Comparison of ENCODE assay signal across 20 cellular contexts in genomic region chr5:142561029-142561428, GRCh38.
A peak's percentile ranks its signal among the peaks of the same experiment; 100 is the strongest.
DNase-seq lines count a peak whose midpoint lies in the region; ATAC-seq, FAIRE-seq and TF ChIP-seq lines count a peak whose summit lies in the region.
"Had no signal": no experiment of that assay in that cellular context is flagged by ENCODE, and none has a peak within 500 bp of the region (broad histone marks: within the 10 kb centered on the region; RNA-seq: fewer than 3 reads in every experiment).

No MANE protein-coding gene starts in this region.

- peaks cover 3% of the 10 kb centered on the region for H3F3A ChIP-seq in smooth muscle cell (ENCODE audit: low read depth)

- WGBS in smooth muscle cell (ENCODE audit: low lambda C conversion rate) = 78% methylated on average over 2 of the region's 2 CpGs

- no peak for FAIRE-seq in astrocyte (lab: Jason Lieb, UNC)
- FAIRE-seq: A204.1, G401.6, GM12892, K562 had no signal

- no peaks in the 10 kb centered on the region for H3K36me3 Mint-ChIP-seq in astrocyte (ENCODE audit: low read depth, unreplicated experiment)
- H3K36me3 Mint-ChIP-seq: CD4-positive, alpha-beta memory T cell had no signal

- no peak overlapping the region for H3K27ac Mint-ChIP-seq in astrocyte (ENCODE audit: unreplicated experiment)
- H3K27ac Mint-ChIP-seq: B cell; CD4-positive, alpha-beta memory T cell; HFFc6 had no signal

- no peaks in the 10 kb centered on the region for H3K36me3 ChIP-seq in astrocyte (ENCODE audit: insufficient read depth, low read length)
- H3K36me3 ChIP-seq in smooth muscle cell (ENCODE audit: low read depth) = no peaks in the 10 kb centered on the region

- no peak for TF ChIP-seq CTCF in astrocyte (IDR thresholded peaks at IDR 0.05; ENCODE audit: insufficient read depth, low read depth, low read length)
- TF ChIP-seq CTCF in omental fat pad (IDR thresholded peaks at IDR 0.05) = no peak
- TF ChIP-seq CTCF in smooth muscle cell (IDR thresholded peaks at IDR 0.05; ENCODE audit: borderline replicate concordance, insufficient read depth, poor library complexity, severe bottlenecking) = no peak

- peaks cover 13% of the 10 kb centered on the region for H3K4me1 ChIP-seq in astrocyte (ENCODE audit: insufficient read depth, low read length)
- H3K4me1 ChIP-seq in smooth muscle cell (ENCODE audit: low read depth) = no peaks in the 10 kb centered on the region

- H3K9ac ChIP-seq in astrocyte (ENCODE audit: low read length) (no peak overlapping the region), smooth muscle cell (ENCODE audit: low read depth) (no peak overlapping the region)

- H3K27ac ChIP-seq in astrocyte (ENCODE audit: low read depth, low read length) (peak overlapping the region; percentile 13), smooth muscle cell (ENCODE audit: low read depth) (peak overlapping the region; percentile 68)
- H3K27ac ChIP-seq: C4-2B, HL-60 had no signal

- peak; percentile 26 for ATAC-seq in omental fat pad (ENCODE audit: low FRiP score)
- ATAC-seq in GM21717 (IDR thresholded peaks at IDR 0.05; ENCODE audit: unreplicated experiment) = no peak
- no peak for ATAC-seq in esophagus mucosa
- no peak for ATAC-seq in GM21528 (IDR thresholded peaks at IDR 0.05; ENCODE audit: low FRiP score, unreplicated experiment)
- ATAC-seq: K562 had no signal

- DNase-seq in AG20443 (ENCODE audit: low spot score) (peak; percentile 25), astrocyte (ENCODE audit: low read depth) (no peak), omental fat pad (ENCODE audit: low spot score) (no peak), smooth muscle cell (lab: John Stamatoyannopoulos, UW; ENCODE audit: unreplicated experiment) (no peak), T1000 (lab: John Stamatoyannopoulos, UW) (no peak)
- DNase-seq: CD4-positive, alpha-beta memory T cell; DMS79; EL; HCEC 1CT; HFFc6 had no signal

- H4K20me1 ChIP-seq in astrocyte (ENCODE audit: insufficient read depth, low read length) (no peaks in the 10 kb centered on the region), smooth muscle cell (ENCODE audit: low read depth) (no peaks in the 10 kb centered on the region)

- H3K4me3 ChIP-seq in astrocyte (ENCODE audit: insufficient read depth, low read depth, low read length) (no peak overlapping the region), smooth muscle cell (no peak overlapping the region)
- H3K4me3 ChIP-seq: K562 had no signal

- peaks cover 7% of the 10 kb centered on the region for H3K4me1 Mint-ChIP-seq in astrocyte (ENCODE audit: low read depth, unreplicated experiment)
- H3K4me1 Mint-ChIP-seq: B cell; CD4-positive, alpha-beta memory T cell had no signal

- H3K4me2 ChIP-seq in astrocyte (ENCODE audit: low read length) (peak overlapping the region; percentile 48), smooth muscle cell (peak overlapping the region; percentile 37)

- H2AFZ ChIP-seq in astrocyte (ENCODE audit: low read depth, low read length) (no peak overlapping the region), smooth muscle cell (ENCODE audit: low read depth) (no peak overlapping the region)

- H3K79me2 ChIP-seq in astrocyte (ENCODE audit: insufficient read depth, low read length) (no peaks in the 10 kb centered on the region), smooth muscle cell (ENCODE audit: low read depth) (no peaks in the 10 kb centered on the region)

- H3K9me3 Mint-ChIP-seq in astrocyte (ENCODE audit: unreplicated experiment) = peaks cover 2% of the 10 kb centered on the region
- H3K9me3 Mint-ChIP-seq: HFFc6 had no signal

- H3K9me3 ChIP-seq in astrocyte (ENCODE audit: insufficient read depth, low read depth, low read length) = no peaks in the 10 kb centered on the region
- H3K9me3 ChIP-seq in smooth muscle cell (replicated peaks; ENCODE audit: low read depth) = no peaks in the 10 kb centered on the region

- H3K27me3 ChIP-seq in astrocyte (ENCODE audit: insufficient read depth, low read length) (no peaks in the 10 kb centered on the region), smooth muscle cell (ENCODE audit: low read depth) (no peaks in the 10 kb centered on the region)

- no peak overlapping the region for H3K4me3 Mint-ChIP-seq in astrocyte (ENCODE audit: unreplicated experiment)
- H3K4me3 Mint-ChIP-seq: B cell; CD4-positive, alpha-beta memory T cell; HFFc6 had no signal

- H3K27me3 Mint-ChIP-seq in astrocyte (ENCODE audit: low read depth, unreplicated experiment) = peaks cover 8% of the 10 kb centered on the region
